In genomic region chr3:64088408-64089136, GRCh38 we compare ENCODE assay signal across 20 cellular contexts.
DNase-seq lines count a peak whose midpoint lies in the region; ATAC-seq, FAIRE-seq and TF ChIP-seq lines count a peak whose summit lies in the region.
"Had no signal": no experiment of that assay in that cellular context is flagged by ENCODE, and none has a peak within 500 bp of the region (broad histone marks: within the 10 kb centered on the region; RNA-seq: fewer than 3 reads in every experiment).

No MANE protein-coding gene starts in this region.

- H3K27me3 Mint-ChIP-seq in HFFc6 (ENCODE audit: insufficient read depth) = peaks cover 3% of the 10 kb centered on the region
- H3K27me3 Mint-ChIP-seq: brain had no signal

- H3K9me3 Mint-ChIP-seq in HFFc6 = peaks cover 10% of the 10 kb centered on the region
- H3K9me3 Mint-ChIP-seq: activated naive CD4-positive, alpha-beta T cell treated with anti-CD3 and anti-CD28 coated beads, Interleukin-2, amount 50 U/mL, for 24 hours had no signal

- peaks cover 12% of the 10 kb centered on the region for H3K36me3 Mint-ChIP-seq in HFFc6 (ENCODE audit: low read depth)
- H3K36me3 Mint-ChIP-seq: activated naive CD4-positive, alpha-beta T cell treated with anti-CD3 and anti-CD28 coated beads, Interleukin-2, amount 50 U/mL, for 24 hours; brain; CD14-positive monocyte had no signal

- H3K4me3 Mint-ChIP-seq in HFFc6 = no peak overlapping the region
- H3K4me3 Mint-ChIP-seq: activated naive CD4-positive, alpha-beta T cell treated with anti-CD3 and anti-CD28 coated beads, Interleukin-2, amount 50 U/mL, for 24 hours; brain; CD14-positive monocyte had no signal

- peaks cover 35% of the 10 kb centered on the region for H3K4me1 Mint-ChIP-seq in HFFc6 (ENCODE audit: low read depth)
- H3K4me1 Mint-ChIP-seq: activated naive CD4-positive, alpha-beta T cell treated with anti-CD3 and anti-CD28 coated beads, Interleukin-2, amount 50 U/mL, for 24 hours had no signal

- ATAC-seq in sciatic nerve = peak; percentile 22
- no peak for ATAC-seq in GM18909 (IDR thresholded peaks at IDR 0.05; ENCODE audit: poor library complexity, unreplicated experiment)
- no peak for ATAC-seq in HG03354 (IDR thresholded peaks at IDR 0.05; ENCODE audit: poor library complexity, severe bottlenecking, unreplicated experiment)
- ATAC-seq in HG03520 (IDR thresholded peaks at IDR 0.05; ENCODE audit: unreplicated experiment) = no peak
- ATAC-seq in GM21526 (IDR thresholded peaks at IDR 0.05; ENCODE audit: low FRiP score, unreplicated experiment) = no peak
- ATAC-seq: heart right ventricle, K562, mucosa of descending colon had no signal

- FAIRE-seq in endometrium (lab: Jason Lieb, UNC) = peak; percentile 53
- FAIRE-seq: K562 had no signal

- H3K27ac Mint-ChIP-seq in HFFc6 = peak overlapping the region; percentile 49
- H3K27ac Mint-ChIP-seq: activated naive CD4-positive, alpha-beta T cell treated with anti-CD3 and anti-CD28 coated beads, Interleukin-2, amount 50 U/mL, for 24 hours; CD14-positive monocyte had no signal

- no peak for TF ChIP-seq CTCF in HFFc6 (IDR thresholded peaks at IDR 0.05)

- intact Hi-C loops in sciatic nerve (cut with DNase I) = no loop called here

- DNase-seq in HFFc6 (no peak), NCI-H2227 (lab: John Stamatoyannopoulos, UW; ENCODE audit: unreplicated experiment) (peak; percentile 37), sciatic nerve (ENCODE audit: low spot score) (no peak)
- DNase-seq: activated CD4-positive, alpha-beta T cell treated with anti-CD3 and anti-CD28 coated beads, Interleukin-2, amount 50 U/mL, for 1 hour; DND-41; heart right ventricle; mucosa of descending colon; NCI-H1048; OCI-M1; stimulated activated CD4-positive, alpha-beta T cell treated with anti-CD3 and anti-CD28 coated beads, Interleukin-4, amount 100 ng/mL, for 24 hours; stimulated activated CD8-positive, alpha-beta memory T cell treated with anti-CD3 and anti-CD28 coated beads, Interleukin-4, amount 100 ng/mL, for 48 hours had no signal
